Comparison of ENCODE assay signal across 25 cellular contexts in the genomic region with DNA sequence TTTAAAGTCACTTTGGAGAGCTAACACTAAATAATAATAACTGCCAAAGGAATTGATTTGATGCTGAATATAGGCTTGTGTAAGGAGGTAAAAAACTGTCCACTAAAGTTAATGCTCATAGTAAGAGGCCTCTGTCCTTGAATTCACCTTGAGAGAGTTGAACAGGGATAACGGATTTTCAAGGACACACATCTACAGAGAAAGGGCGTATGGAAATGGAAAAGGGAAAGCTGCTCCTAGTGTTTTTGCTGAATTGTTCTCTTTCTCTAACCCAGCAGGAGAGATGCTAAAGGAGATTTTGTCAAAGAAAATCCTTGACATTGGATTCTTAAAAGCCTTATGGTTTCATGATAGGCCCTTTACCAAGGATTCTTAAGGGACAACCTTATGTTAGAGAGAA.
"Had no signal": no experiment of that assay in that cellular context is flagged by ENCODE, and none has a peak within 500 bp of the region (broad histone marks: within the 10 kb centered on the region; RNA-seq: fewer than 3 reads in every experiment).

No MANE protein-coding gene starts in this region.

- DNase-seq: activated B cell treated with CpG ODN at 0.5 μM for 24 hours; activated CD4-positive, alpha-beta memory T cell treated with anti-CD3 and anti-CD28 coated beads for 36 hours; activated CD4-positive, alpha-beta T cell treated with anti-CD3 and anti-CD28 coated beads for 1 hour; activated CD4-positive, alpha-beta T cell treated with anti-CD3 and anti-CD28 coated beads, Interleukin-2, amount 10 ng/mL, durations not matched to agents 24 days and 14 days; activated CD8-positive, alpha-beta memory T cell treated with anti-CD3 and anti-CD28 coated beads for 24 hours; activated effector memory CD4-positive, alpha-beta T cell treated with anti-CD3 and anti-CD28 coated beads, Interleukin-2, amount 50 U/mL, for 16 hours; activated naive CD4-positive, alpha-beta T cell treated with Interleukin-2 at 50 U/mL for 16 hours; activated T-cell treated with anti-CD3 and anti-CD28 coated beads, Interleukin-2, amount 50 U/mL, for 4 hours; amygdala; brain microvascular endothelial cell; Kasumi-1; KBM-7; NCI-H1048; NCI-H1930; NCI-H446; NCI-H524; PC-3; SHP77; T-helper 17 cell; T-helper 9 cell had no signal

- H3K4me3 Mint-ChIP-seq: activated B cell treated with CpG ODN at 0.5 μM for 24 hours; activated CD4-positive, alpha-beta memory T cell treated with anti-CD3 and anti-CD28 coated beads for 36 hours; activated CD4-positive, alpha-beta T cell treated with anti-CD3 and anti-CD28 coated beads, Interleukin-2, amount 10 ng/mL, durations not matched to agents 24 days and 14 days; activated naive CD8-positive, alpha-beta T cell; activated T-cell treated with anti-CD3 and anti-CD28 coated beads, Interleukin-2, amount 50 U/mL, for 4 hours; T-helper 17 cell had no signal

- H3K4me1 Mint-ChIP-seq: activated CD4-positive, alpha-beta T cell treated with anti-CD3 and anti-CD28 coated beads, Interleukin-2, amount 10 ng/mL, durations not matched to agents 24 days and 14 days had no signal

- H3K36me3 Mint-ChIP-seq: activated CD4-positive, alpha-beta memory T cell treated with anti-CD3 and anti-CD28 coated beads for 36 hours; activated naive CD8-positive, alpha-beta T cell had no signal

- H3K36me3 ChIP-seq: brain microvascular endothelial cell, cardiac muscle cell, SJSA1 had no signal

- H3K27me3 ChIP-seq: brain microvascular endothelial cell, cardiac muscle cell, SJSA1 had no signal

- H3K27ac Mint-ChIP-seq: activated B cell treated with CpG ODN at 0.5 μM for 24 hours; activated CD4-positive, alpha-beta memory T cell treated with anti-CD3 and anti-CD28 coated beads for 36 hours; activated CD4-positive, alpha-beta T cell treated with anti-CD3 and anti-CD28 coated beads, Interleukin-2, amount 10 ng/mL, durations not matched to agents 24 days and 14 days; activated naive CD8-positive, alpha-beta T cell; T-helper 17 cell had no signal

- H3K4me1 ChIP-seq: SJSA1 had no signal

- FAIRE-seq: astrocyte, RCC 7860 had no signal

- H3K9me3 Mint-ChIP-seq: activated CD4-positive, alpha-beta memory T cell treated with anti-CD3 and anti-CD28 coated beads for 36 hours; activated CD4-positive, alpha-beta T cell treated with anti-CD3 and anti-CD28 coated beads, Interleukin-2, amount 10 ng/mL, durations not matched to agents 24 days and 14 days; activated T-cell treated with anti-CD3 and anti-CD28 coated beads, Interleukin-2, amount 50 U/mL, for 4 hours had no signal

- H3K27ac ChIP-seq: brain microvascular endothelial cell, cardiac muscle cell, SJSA1 had no signal

- H3K27me3 Mint-ChIP-seq: activated B cell treated with CpG ODN at 0.5 μM for 24 hours; activated CD4-positive, alpha-beta memory T cell treated with anti-CD3 and anti-CD28 coated beads for 36 hours; activated CD4-positive, alpha-beta T cell treated with anti-CD3 and anti-CD28 coated beads, Interleukin-2, amount 10 ng/mL, durations not matched to agents 24 days and 14 days; activated naive CD8-positive, alpha-beta T cell; T-helper 17 cell had no signal

- H3K9me3 ChIP-seq: SJSA1 had no signal

- H3K4me3 ChIP-seq: cardiac muscle cell, SJSA1 had no signal
